In the genomic region with DNA sequence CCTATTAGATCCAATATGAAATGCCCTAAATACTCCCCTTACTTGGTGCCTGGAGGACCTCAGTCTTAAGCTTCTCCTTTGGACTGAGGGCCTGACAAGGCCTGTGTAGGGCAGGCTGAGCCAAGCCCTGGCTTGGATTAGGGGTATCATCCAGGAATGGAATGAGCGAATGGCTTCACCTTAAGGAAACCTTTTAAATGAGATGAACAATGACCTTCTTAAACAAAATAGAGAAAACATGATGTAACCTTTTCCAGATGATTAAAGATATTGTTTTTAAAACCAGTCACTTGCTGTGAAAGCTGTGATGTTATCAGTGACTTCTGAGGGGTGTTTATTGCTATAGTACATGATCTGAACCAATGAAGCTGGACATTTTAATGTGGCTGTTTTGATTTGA, we compare ENCODE assay signal across 13 cellular contexts.
"Had no signal": no experiment of that assay in that cellular context is flagged by ENCODE, and none has a peak within 500 bp of the region (broad histone marks: within the 10 kb centered on the region; RNA-seq: fewer than 3 reads in every experiment).

No MANE protein-coding gene starts in this region.

- H3K9me3 ChIP-seq: gastrocnemius medialis, heart right ventricle, pancreas, tibial nerve had no signal

- H3K9me3 Mint-ChIP-seq: activated CD4-positive, alpha-beta memory T cell treated with anti-CD3 and anti-CD28 coated beads, Interleukin-2, amount 10 ng/mL, durations not matched to agents 7 days and 5 days; neural crest cell; T-helper 2 cell treated with Interferon-gamma antibody and Interleukin-4, amounts not matched to agents 5 μg/mL and 100 μg/mL, for 36 hours had no signal

- H3K4me3 Mint-ChIP-seq: activated CD4-positive, alpha-beta memory T cell treated with anti-CD3 and anti-CD28 coated beads, Interleukin-2, amount 10 ng/mL, durations not matched to agents 7 days and 5 days; neural crest cell; T-helper 2 cell treated with Interferon-gamma antibody and Interleukin-4, amounts not matched to agents 5 μg/mL and 100 μg/mL, for 36 hours had no signal

- H3K27me3 Mint-ChIP-seq: activated CD4-positive, alpha-beta memory T cell treated with anti-CD3 and anti-CD28 coated beads, Interleukin-2, amount 10 ng/mL, durations not matched to agents 7 days and 5 days had no signal

- DNase-seq: activated CD4-positive, alpha-beta memory T cell treated with anti-CD3 and anti-CD28 coated beads, Interleukin-2, amount 10 ng/mL, durations not matched to agents 7 days and 5 days; activated naive CD4-positive, alpha-beta T cell; aorta; effector CD4-positive, alpha-beta T cell; gastrocnemius medialis; heart right ventricle; islet precursor cell; left ventricle myocardium superior; pancreas had no signal

- ATAC-seq: gastrocnemius medialis, heart right ventricle, left ventricle myocardium superior, pancreas had no signal

- H3K27ac ChIP-seq: heart right ventricle had no signal

- H3K36me3 ChIP-seq: gastrocnemius medialis, heart right ventricle, pancreas, tibial nerve had no signal

- H3K27ac Mint-ChIP-seq: activated CD4-positive, alpha-beta memory T cell treated with anti-CD3 and anti-CD28 coated beads, Interleukin-2, amount 10 ng/mL, durations not matched to agents 7 days and 5 days; T-helper 2 cell treated with Interferon-gamma antibody and Interleukin-4, amounts not matched to agents 5 μg/mL and 100 μg/mL, for 36 hours had no signal

- H3K27me3 ChIP-seq: gastrocnemius medialis, heart right ventricle, pancreas, tibial nerve had no signal

- H3K4me3 ChIP-seq: gastrocnemius medialis, heart right ventricle, pancreas, skin epidermis, tibial nerve had no signal

- H3K4me1 Mint-ChIP-seq: activated CD4-positive, alpha-beta memory T cell treated with anti-CD3 and anti-CD28 coated beads, Interleukin-2, amount 10 ng/mL, durations not matched to agents 7 days and 5 days had no signal
